In the genomic region with DNA sequence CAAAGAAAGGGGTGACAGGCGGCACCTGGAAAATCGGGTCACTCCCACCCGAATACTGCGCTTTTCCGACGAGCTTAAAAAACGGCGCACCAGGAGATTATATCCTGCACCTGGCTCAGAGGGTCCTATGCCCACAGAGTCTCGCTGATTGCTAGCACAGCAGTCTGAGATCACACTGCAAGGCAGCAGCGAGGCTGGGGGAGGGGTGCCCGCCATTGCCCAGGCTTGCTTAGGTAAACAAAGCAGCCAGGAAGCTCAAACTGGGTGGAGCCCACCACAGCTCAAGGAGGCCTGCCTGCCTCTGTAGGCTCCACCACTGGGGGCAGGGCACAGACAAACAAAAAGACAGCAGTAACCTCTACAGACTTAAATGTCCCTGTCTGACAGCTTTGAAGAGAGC, we compare ENCODE assay signal across 1 cellular context. TPM values are rescaled to one million over a fixed set of nuclear protein-coding genes. Genes with fewer than 3 reads are reported as not detected.
"Had no signal": no experiment of that assay in that cellular context is flagged by ENCODE, and none has a peak within 500 bp of the region (broad histone marks: within the 10 kb centered on the region; RNA-seq: fewer than 3 reads in every experiment).

No MANE protein-coding gene starts in this region.

RNA-seq across cellular contexts. Expression of a gene that starts 26.2 kb away (rescaled TPM):
- total RNA-seq: G401 had no signal
